Comparison of ENCODE assay signal across 12 cellular contexts in the genomic region with DNA sequence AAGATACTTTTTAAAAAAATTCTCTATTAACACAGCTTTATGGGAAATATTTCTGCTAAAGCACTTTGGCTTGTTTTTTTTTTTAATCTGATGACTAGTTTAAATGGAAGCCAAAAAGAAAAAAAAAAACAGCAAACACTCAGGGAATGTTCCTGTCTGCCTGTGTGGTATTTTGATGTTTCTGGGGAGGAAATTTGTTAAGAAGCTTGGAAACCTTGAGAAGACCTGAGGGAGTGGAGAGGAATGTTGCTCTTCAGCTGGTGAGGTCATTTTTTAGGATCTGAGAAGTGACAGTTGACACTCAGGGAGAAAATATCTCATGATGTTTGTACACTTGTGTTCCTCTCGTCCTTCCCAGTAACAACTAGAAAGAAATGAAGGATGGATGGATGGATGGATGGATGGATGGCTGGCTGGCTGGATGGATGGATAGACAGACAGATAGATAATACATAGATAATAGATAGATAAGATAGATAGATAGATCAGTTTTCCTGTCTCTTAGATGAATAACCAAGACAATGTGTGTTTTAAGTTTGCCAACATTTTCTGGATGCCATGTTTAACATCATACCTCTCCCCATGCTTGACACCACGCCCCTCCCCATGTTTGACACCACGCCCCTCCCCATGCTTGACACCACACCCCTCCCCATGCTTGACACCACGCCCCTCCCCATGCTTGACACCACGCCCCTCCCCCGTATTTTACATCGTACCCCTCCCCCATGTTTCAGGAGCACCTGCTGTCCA.
DNase-seq lines count a peak whose midpoint lies in the region; ATAC-seq, FAIRE-seq and TF ChIP-seq lines count a peak whose summit lies in the region.
"Had no signal": no experiment of that assay in that cellular context is flagged by ENCODE, and none has a peak within 500 bp of the region (broad histone marks: within the 10 kb centered on the region; RNA-seq: fewer than 3 reads in every experiment).

No MANE protein-coding gene starts in this region.

- DNase-seq in natural killer cell treated with Interleukin-12 subunit alpha and Interleukin-12 subunit beta and Interleukin-15 and Interleukin-18, amount 100 ng/mL, for 72 hours (ENCODE audit: low spot score): peak; percentile 10
- no peak for DNase-seq in natural killer cell
- DNase-seq in bronchial epithelial cell (ENCODE audit: low read depth): peak; percentile 79
- DNase-seq in lower lobe of right lung: no peak
- DNase-seq in AML-193 (lab: John Stamatoyannopoulos, UW): no peak
- no peak for DNase-seq in heart left ventricle
- no peak for DNase-seq in naive thymus-derived CD4-positive, alpha-beta T cell
- DNase-seq in COLO829 (ENCODE audit: low spot score): no peak
- DNase-seq: activated naive CD8-positive, alpha-beta T cell treated with anti-CD3 and anti-CD28 coated beads for 36 hours; NCI-H1105 treated with DMSO at 0.1 percent for 48 hours had no signal

- intact Hi-C loops in natural killer cell (cut with micrococcal nuclease) (no loop called here), lower lobe of right lung (cut with DNase I) (no loop called here), heart left ventricle (cut with DNase I) (no loop called here)
- intact Hi-C loops in naive thymus-derived CD4-positive, alpha-beta T cell (cut with micrococcal nuclease): no loop called here

- no peak for TF ChIP-seq POLR2A in heart left ventricle (IDR thresholded peaks at IDR 0.05)

- no peak for ATAC-seq in natural killer cell treated with Interleukin-12 subunit alpha and Interleukin-12 subunit beta and Interleukin-15 and Interleukin-18, amount 100 ng/mL, for 72 hours
- ATAC-seq in natural killer cell (no peak), lower lobe of right lung (peak; percentile 49 to 63), heart left ventricle (no peak)
- no peak for ATAC-seq in naive thymus-derived CD4-positive, alpha-beta T cell

- H3K4me3 ChIP-seq in bronchial epithelial cell (ENCODE audit: low read depth, low read length) (no peak overlapping the region), lower lobe of right lung (no peak overlapping the region), heart left ventricle (no peak overlapping the region)
- no peak overlapping the region for H3K4me3 ChIP-seq in naive thymus-derived CD4-positive, alpha-beta T cell (ENCODE audit: low read length)

- no peaks in the 10 kb centered on the region for H3K27me3 Mint-ChIP-seq in natural killer cell treated with Interleukin-12 subunit alpha and Interleukin-12 subunit beta and Interleukin-15 and Interleukin-18, amount 100 ng/mL, for 72 hours
- no peaks in the 10 kb centered on the region for H3K27me3 Mint-ChIP-seq in natural killer cell (ENCODE audit: low read depth in 2 of 2)
- no peaks in the 10 kb centered on the region for H3K27me3 Mint-ChIP-seq in naive thymus-derived CD4-positive, alpha-beta T cell
- H3K27me3 Mint-ChIP-seq: activated naive CD8-positive, alpha-beta T cell treated with anti-CD3 and anti-CD28 coated beads for 36 hours had no signal

- no peak overlapping the region for H3K4me3 Mint-ChIP-seq in natural killer cell treated with Interleukin-12 subunit alpha and Interleukin-12 subunit beta and Interleukin-15 and Interleukin-18, amount 100 ng/mL, for 72 hours
- no peak overlapping the region for H3K4me3 Mint-ChIP-seq in natural killer cell
- no peak overlapping the region for H3K4me3 Mint-ChIP-seq in naive thymus-derived CD4-positive, alpha-beta T cell
- H3K4me3 Mint-ChIP-seq: activated naive CD8-positive, alpha-beta T cell treated with anti-CD3 and anti-CD28 coated beads for 36 hours had no signal

- H3K27ac Mint-ChIP-seq in natural killer cell treated with Interleukin-12 subunit alpha and Interleukin-12 subunit beta and Interleukin-15 and Interleukin-18, amount 100 ng/mL, for 72 hours: no peak overlapping the region
- no peak overlapping the region for H3K27ac Mint-ChIP-seq in natural killer cell
- H3K27ac Mint-ChIP-seq in naive thymus-derived CD4-positive, alpha-beta T cell: peak overlapping the region in 1 of 9 donors; percentile 15
- H3K27ac Mint-ChIP-seq: activated naive CD8-positive, alpha-beta T cell treated with anti-CD3 and anti-CD28 coated beads for 36 hours had no signal

- H3K36me3 Mint-ChIP-seq in natural killer cell treated with Interleukin-12 subunit alpha and Interleukin-12 subunit beta and Interleukin-15 and Interleukin-18, amount 100 ng/mL, for 72 hours: no peaks in the 10 kb centered on the region
- no peaks in the 10 kb centered on the region for H3K36me3 Mint-ChIP-seq in natural killer cell
- no peaks in the 10 kb centered on the region for H3K36me3 Mint-ChIP-seq in naive thymus-derived CD4-positive, alpha-beta T cell
- H3K36me3 Mint-ChIP-seq: activated naive CD8-positive, alpha-beta T cell treated with anti-CD3 and anti-CD28 coated beads for 36 hours had no signal

- WGBS in heart left ventricle, 4 donors: 83 to 88% (median 85%) methylated on average over 7 of the region's 7 CpGs

- H3K27ac ChIP-seq in lower lobe of right lung (peak overlapping the region; percentile 46), heart left ventricle (peak overlapping the region in 1 of 12 donors; percentile 30)
- H3K27ac ChIP-seq in naive thymus-derived CD4-positive, alpha-beta T cell (ENCODE audit: low read depth, low read length): no peak overlapping the region
- H3K27ac ChIP-seq: 22Rv1, neutrophil had no signal

- POLR2A ChIA-PET in naive thymus-derived CD4-positive, alpha-beta T cell (lab: Charles Lee): no interaction called here

- H3K9me3 Mint-ChIP-seq in natural killer cell treated with Interleukin-12 subunit alpha and Interleukin-12 subunit beta and Interleukin-15 and Interleukin-18, amount 100 ng/mL, for 72 hours: no peaks in the 10 kb centered on the region
- H3K9me3 Mint-ChIP-seq in natural killer cell: no peaks in the 10 kb centered on the region
- H3K9me3 Mint-ChIP-seq in naive thymus-derived CD4-positive, alpha-beta T cell: peaks cover 0 to 2% (median 0%) of the 10 kb centered on the region in 11 donors
- H3K9me3 Mint-ChIP-seq: activated naive CD8-positive, alpha-beta T cell treated with anti-CD3 and anti-CD28 coated beads for 36 hours had no signal

- FAIRE-seq in bronchial epithelial cell (lab: Jason Lieb, UNC): no peak

- H3K4me1 ChIP-seq in lower lobe of right lung (no peaks in the 10 kb centered on the region), heart left ventricle (peaks cover 0 to 11% (median 0%) of the 10 kb centered on the region in 12 donors)
- H3K4me1 ChIP-seq in naive thymus-derived CD4-positive, alpha-beta T cell (ENCODE audit: control insufficient read depth in 2 of 2, insufficient read depth in 2 of 2, low read length in 2 of 2): no peaks in the 10 kb centered on the region

- H3K9me3 ChIP-seq in lower lobe of right lung (no peaks in the 10 kb centered on the region), heart left ventricle (no peaks in the 10 kb centered on the region)
- no peaks in the 10 kb centered on the region for H3K9me3 ChIP-seq in naive thymus-derived CD4-positive, alpha-beta T cell (ENCODE audit: control insufficient read depth in 2 of 3, low read length in 3 of 3)
- H3K9me3 ChIP-seq: neutrophil had no signal

- no peak for TF ChIP-seq CTCF in natural killer cell (IDR thresholded peaks at IDR 0.05)
- TF ChIP-seq CTCF in bronchial epithelial cell (IDR thresholded peaks at IDR 0.05; ENCODE audit: insufficient read depth, low read length, severe bottlenecking): no peak
- no peak for TF ChIP-seq CTCF in lower lobe of right lung (IDR thresholded peaks at IDR 0.05)
- TF ChIP-seq CTCF in heart left ventricle (IDR thresholded peaks at IDR 0.05): no peak

- CTCF ChIA-PET in naive thymus-derived CD4-positive, alpha-beta T cell (lab: Charles Lee): no interaction called here

- no peaks in the 10 kb centered on the region for H3K27me3 ChIP-seq in bronchial epithelial cell (ENCODE audit: control insufficient read depth, insufficient read depth, low read length)
- H3K27me3 ChIP-seq in lower lobe of right lung (ENCODE audit: low read depth): no peaks in the 10 kb centered on the region
- H3K27me3 ChIP-seq in heart left ventricle: no peaks in the 10 kb centered on the region
- H3K27me3 ChIP-seq in naive thymus-derived CD4-positive, alpha-beta T cell (ENCODE audit: control insufficient read depth in 2 of 2, insufficient read depth in 2 of 2, low read length in 2 of 2): no peaks in the 10 kb centered on the region
- H3K27me3 ChIP-seq: neutrophil had no signal

- peaks cover 0 to 6% of the 10 kb centered on the region in 2 donors for H3K4me1 Mint-ChIP-seq in natural killer cell treated with Interleukin-12 subunit alpha and Interleukin-12 subunit beta and Interleukin-15 and Interleukin-18, amount 100 ng/mL, for 72 hours (ENCODE audit: low read depth in 2 of 2)
- no peaks in the 10 kb centered on the region for H3K4me1 Mint-ChIP-seq in natural killer cell
- no peaks in the 10 kb centered on the region for H3K4me1 Mint-ChIP-seq in naive thymus-derived CD4-positive, alpha-beta T cell
- H3K4me1 Mint-ChIP-seq: activated naive CD8-positive, alpha-beta T cell treated with anti-CD3 and anti-CD28 coated beads for 36 hours had no signal

- H3K36me3 ChIP-seq in bronchial epithelial cell (ENCODE audit: control insufficient read depth, insufficient read depth, low read length) (peaks cover 10% of the 10 kb centered on the region), lower lobe of right lung (peaks cover 16% of the 10 kb centered on the region), heart left ventricle (peaks cover 0 to 30% (median 19%) of the 10 kb centered on the region in 9 donors)
- H3K36me3 ChIP-seq in naive thymus-derived CD4-positive, alpha-beta T cell (ENCODE audit: control insufficient read depth in 2 of 3, insufficient read depth in 3 of 3, low read length in 3 of 3): no peaks in the 10 kb centered on the region
- H3K36me3 ChIP-seq: neutrophil had no signal

Comparison
In these comparisons a context has a peak if more than half of its experiments do, and no peak if none do; other contexts are left out.
1. DNase-seq: peak in natural killer cell treated with Interleukin-12 subunit alpha and Interleukin-12 subunit beta and Interleukin-15 and Interleukin-18, amount 100 ng/mL, for 72 hours (single experiment) and bronchial epithelial cell (single experiment); none in natural killer cell (single experiment), lower lobe of right lung (single experiment), AML-193 (0 of 2), heart left ventricle (0 of 5), naive thymus-derived CD4-positive, alpha-beta T cell (0 of 9) and COLO829 (single experiment).
2. ATAC-seq: peak in lower lobe of right lung (2 of 2); none in natural killer cell treated with Interleukin-12 subunit alpha and Interleukin-12 subunit beta and Interleukin-15 and Interleukin-18, amount 100 ng/mL, for 72 hours (0 of 2), natural killer cell (0 of 3), heart left ventricle (0 of 4) and naive thymus-derived CD4-positive, alpha-beta T cell (single experiment).